In genomic region chr5:14145356-14146334, GRCh38 we compare ENCODE assay signal across 8 cellular contexts. TPM values are rescaled to one million over a fixed set of nuclear protein-coding genes. Genes with fewer than 3 reads are reported as not detected.
A peak's percentile ranks its signal among the peaks of the same experiment; 100 is the strongest.
DNase-seq lines count a peak whose midpoint lies in the region; ATAC-seq and TF ChIP-seq lines count a peak whose summit lies in the region.

No MANE protein-coding gene starts in this region.

- no peaks in the 10 kb centered on the region for H3K36me3 Mint-ChIP-seq in activated naive CD4-positive, alpha-beta T cell treated with anti-CD3 and anti-CD28 coated beads for 36 hours (ENCODE audit: low read depth)
- peaks cover 4% of the 10 kb centered on the region for H3K36me3 Mint-ChIP-seq in brain

- TF ChIP-seq RAD21 in liver (IDR thresholded peaks at IDR 0.05), result no peak

- no peak overlapping the region for H3K27ac Mint-ChIP-seq in activated naive CD4-positive, alpha-beta T cell treated with anti-CD3 and anti-CD28 coated beads for 36 hours
- peak overlapping the region; percentile 82 to 99 (median 97) for H3K27ac Mint-ChIP-seq in brain

- no peaks in the 10 kb centered on the region for H3K9me3 Mint-ChIP-seq in activated naive CD4-positive, alpha-beta T cell treated with anti-CD3 and anti-CD28 coated beads for 36 hours
- peaks cover 0 to 6% (median 0%) of the 10 kb centered on the region in 5 experiments for H3K9me3 Mint-ChIP-seq in brain

- H3K4me3 Mint-ChIP-seq in activated naive CD4-positive, alpha-beta T cell treated with anti-CD3 and anti-CD28 coated beads for 36 hours, result peak overlapping the region; percentile 62
- peak overlapping the region; percentile 86 to 97 (median 96) for H3K4me3 Mint-ChIP-seq in brain

- CTCF ChIA-PET in activated naive CD4-positive, alpha-beta T cell treated with anti-CD3 and anti-CD28 coated beads for 36 hours (lab: Charles Lee), result no interaction called here

- peaks cover 11% of the 10 kb centered on the region for H3K4me1 Mint-ChIP-seq in activated naive CD4-positive, alpha-beta T cell treated with anti-CD3 and anti-CD28 coated beads for 36 hours (ENCODE audit: low read depth)
- peaks cover 15% of the 10 kb centered on the region for H3K4me1 Mint-ChIP-seq in brain

- peak overlapping the region; percentile 56 to 95 (median 94) for H3K4me3 ChIP-seq in liver (ENCODE audit: low read depth in 1 of 3, low read length in 3 of 3)
- H3K4me3 ChIP-seq in upper lobe of right lung, result peak overlapping the region; percentile 79

- WGBS in liver, result 51% methylated on average over 15 of the region's 15 CpGs

- intact Hi-C loops in activated naive CD4-positive, alpha-beta T cell treated with anti-CD3 and anti-CD28 coated beads for 36 hours (cut with micrococcal nuclease), result no loop called here
- intact Hi-C loops in upper lobe of right lung (cut with DNase I), result loop anchor here (10.0 kb wide), 1 partner anchor 99 kb away; no protein-coding TSS in a partner anchor

- H3K27ac ChIP-seq in liver (ENCODE audit: low read depth in 1 of 2, low read length in 2 of 2) (peak overlapping the region; percentile 90 to 92), upper lobe of right lung (peak overlapping the region; percentile 88)

- H3K4me1 ChIP-seq in liver (ENCODE audit: control insufficient read depth in 4 of 4, insufficient read depth in 4 of 4, low read length in 3 of 4) (peaks cover 10 to 41% (median 34%) of the 10 kb centered on the region in 4 donors), upper lobe of right lung (peaks cover 51% of the 10 kb centered on the region)

- H3K27me3 Mint-ChIP-seq in activated naive CD4-positive, alpha-beta T cell treated with anti-CD3 and anti-CD28 coated beads for 36 hours (ENCODE audit: low read depth), result peaks cover 56% of the 10 kb centered on the region
- peaks cover 5% of the 10 kb centered on the region for H3K27me3 Mint-ChIP-seq in brain

- DNase-seq in activated naive CD4-positive, alpha-beta T cell treated with anti-CD3 and anti-CD28 coated beads for 36 hours, result no peak
- DNase-seq in activated naive CD4-positive, alpha-beta T cell treated with anti-CD3 and anti-CD28 coated beads, Interleukin-2, amount 50 U/mL, for 16 hours, result no peak
- no peak for DNase-seq in upper lobe of right lung
- DNase-seq in dermis blood vessel endothelial cell, result no peak
- no peak for DNase-seq in NCI-H1105 treated with DMSO at 0.1 percent for 48 hours (lab: John Stamatoyannopoulos, UW)

- H3K9ac ChIP-seq in liver (ENCODE audit: low read depth in 1 of 2, low read length in 2 of 2), result peak overlapping the region in 1 of 2 donors; percentile 43

- ATAC-seq in upper lobe of right lung, result no peak
- ATAC-seq in HG02840 (IDR thresholded peaks at IDR 0.05; ENCODE audit: low FRiP score, unreplicated experiment), result no peak

- H3K9me3 ChIP-seq in liver (ENCODE audit: control insufficient read depth in 4 of 4, low read length in 3 of 4) (no peaks in the 10 kb centered on the region), upper lobe of right lung (no peaks in the 10 kb centered on the region)

- H3K27me3 ChIP-seq in liver (ENCODE audit: control insufficient read depth in 4 of 4, insufficient read depth in 4 of 4, low read length in 3 of 4), result no peaks in the 10 kb centered on the region
- no peaks in the 10 kb centered on the region for H3K27me3 ChIP-seq in upper lobe of right lung

- TF ChIP-seq CTCF in brain (conservative IDR thresholded peaks at IDR 0.05) (no peak), liver (IDR thresholded peaks at IDR 0.05; ENCODE audit: low read depth, low read length, missing input control) (no peak), upper lobe of right lung (IDR thresholded peaks at IDR 0.05) (no peak)

- H3K36me3 ChIP-seq in liver (ENCODE audit: control insufficient read depth in 4 of 4, insufficient read depth in 3 of 4, low read depth in 1 of 4, low read length in 3 of 4) (no peaks in the 10 kb centered on the region), upper lobe of right lung (no peaks in the 10 kb centered on the region)

TF ChIP-seq in liver, 16 proteins besides CTCF, POLR2A, EP300 and RAD21:
- TF ChIP-seq SP1 (IDR thresholded peaks at IDR 0.05), result no peak
- TF ChIP-seq, protein P1, sequence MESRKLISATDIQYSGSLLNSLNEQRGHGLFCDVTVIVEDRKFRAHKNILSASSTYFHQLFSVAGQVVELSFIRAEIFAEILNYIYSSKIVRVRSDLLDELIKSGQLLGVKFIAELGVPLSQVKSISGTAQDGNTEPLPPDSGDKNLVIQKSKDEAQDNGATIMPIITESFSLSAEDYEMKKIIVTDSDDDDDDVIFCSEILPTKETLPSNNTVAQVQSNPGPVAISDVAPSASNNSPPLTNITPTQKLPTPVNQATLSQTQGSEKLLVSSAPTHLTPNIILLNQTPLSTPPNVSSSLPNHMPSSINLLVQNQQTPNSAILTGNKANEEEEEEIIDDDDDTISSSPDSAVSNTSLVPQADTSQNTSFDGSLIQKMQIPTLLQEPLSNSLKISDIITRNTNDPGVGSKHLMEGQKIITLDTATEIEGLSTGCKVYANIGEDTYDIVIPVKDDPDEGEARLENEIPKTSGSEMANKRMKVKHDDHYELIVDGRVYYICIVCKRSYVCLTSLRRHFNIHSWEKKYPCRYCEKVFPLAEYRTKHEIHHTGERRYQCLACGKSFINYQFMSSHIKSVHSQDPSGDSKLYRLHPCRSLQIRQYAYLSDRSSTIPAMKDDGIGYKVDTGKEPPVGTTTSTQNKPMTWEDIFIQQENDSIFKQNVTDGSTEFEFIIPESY (IDR thresholded peaks at IDR 0.05), result no peak
- no peak for TF ChIP-seq FOXA2 (IDR thresholded peaks at IDR 0.05)
- TF ChIP-seq, protein P2, sequence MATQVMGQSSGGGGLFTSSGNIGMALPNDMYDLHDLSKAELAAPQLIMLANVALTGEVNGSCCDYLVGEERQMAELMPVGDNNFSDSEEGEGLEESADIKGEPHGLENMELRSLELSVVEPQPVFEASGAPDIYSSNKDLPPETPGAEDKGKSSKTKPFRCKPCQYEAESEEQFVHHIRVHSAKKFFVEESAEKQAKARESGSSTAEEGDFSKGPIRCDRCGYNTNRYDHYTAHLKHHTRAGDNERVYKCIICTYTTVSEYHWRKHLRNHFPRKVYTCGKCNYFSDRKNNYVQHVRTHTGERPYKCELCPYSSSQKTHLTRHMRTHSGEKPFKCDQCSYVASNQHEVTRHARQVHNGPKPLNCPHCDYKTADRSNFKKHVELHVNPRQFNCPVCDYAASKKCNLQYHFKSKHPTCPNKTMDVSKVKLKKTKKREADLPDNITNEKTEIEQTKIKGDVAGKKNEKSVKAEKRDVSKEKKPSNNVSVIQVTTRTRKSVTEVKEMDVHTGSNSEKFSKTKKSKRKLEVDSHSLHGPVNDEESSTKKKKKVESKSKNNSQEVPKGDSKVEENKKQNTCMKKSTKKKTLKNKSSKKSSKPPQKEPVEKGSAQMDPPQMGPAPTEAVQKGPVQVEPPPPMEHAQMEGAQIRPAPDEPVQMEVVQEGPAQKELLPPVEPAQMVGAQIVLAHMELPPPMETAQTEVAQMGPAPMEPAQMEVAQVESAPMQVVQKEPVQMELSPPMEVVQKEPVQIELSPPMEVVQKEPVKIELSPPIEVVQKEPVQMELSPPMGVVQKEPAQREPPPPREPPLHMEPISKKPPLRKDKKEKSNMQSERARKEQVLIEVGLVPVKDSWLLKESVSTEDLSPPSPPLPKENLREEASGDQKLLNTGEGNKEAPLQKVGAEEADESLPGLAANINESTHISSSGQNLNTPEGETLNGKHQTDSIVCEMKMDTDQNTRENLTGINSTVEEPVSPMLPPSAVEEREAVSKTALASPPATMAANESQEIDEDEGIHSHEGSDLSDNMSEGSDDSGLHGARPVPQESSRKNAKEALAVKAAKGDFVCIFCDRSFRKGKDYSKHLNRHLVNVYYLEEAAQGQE (IDR thresholded peaks at IDR 0.05), result no peak
- TF ChIP-seq RXRA (IDR thresholded peaks at IDR 0.05), result no peak
- TF ChIP-seq YY1 (IDR thresholded peaks at IDR 0.05), result no peak
- TF ChIP-seq FOXA1 (IDR thresholded peaks at IDR 0.05), result no peak
- no peak for TF ChIP-seq HNF4G (IDR thresholded peaks at IDR 0.05)
- TF ChIP-seq NR2F2 (IDR thresholded peaks at IDR 0.05), result no peak
- no peak for TF ChIP-seq GABPA (IDR thresholded peaks at IDR 0.05 in 1 of 2, conservative IDR thresholded peaks at IDR 0.05 in 1 of 2)

RNA-seq across cellular contexts. Expression of gene TRIO, which starts 2.5 kb away (rescaled TPM):
- 1 to 10 TPM; 3.6 to 4.6 TPM for total RNA-seq in activated naive CD4-positive, alpha-beta T cell treated with anti-CD3 and anti-CD28 coated beads for 36 hours
- polyA plus RNA-seq in brain (ENCODE audit: insufficient read depth, low read depth, low replicate concordance) (47.4 TPM), liver (10 to 100 TPM in 1 of 2 donors, 1 to 10 TPM in 1; 8.5 to 10.1 TPM)
- total RNA-seq in liver (10 to 100 TPM; 21.9 to 86.2 TPM), upper lobe of right lung (148 TPM), dermis blood vessel endothelial cell (190 and 204 TPM in 2 replicates)

Comparison
In these comparisons a context has a peak if more than half of its experiments do, and no peak if none do; other contexts are left out.
1. RNA of gene TRIO, which starts 2.5 kb away (total RNA-seq): 190 to 204 TPM in dermis blood vessel endothelial cell, 148 TPM in upper lobe of right lung (single experiment) and 21.9 to 86.2 TPM in liver; 3.6 to 4.6 TPM in activated naive CD4-positive, alpha-beta T cell treated with anti-CD3 and anti-CD28 coated beads for 36 hours; every median in the first group is over 4 times any median in the second.